1 cellular context compared by ENCODE assay signal in genomic region chr10:3401491-3401938, GRCh38.
TF ChIP-seq lines count a peak whose summit lies in the region.

No MANE protein-coding gene starts in this region.

TF ChIP-seq in SK-N-SH, 30 proteins besides CTCF, POLR2A, EP300 and RAD21 (continued from another document):
- TF ChIP-seq MAX (IDR thresholded peaks at IDR 0.05; ENCODE audit: low read depth) (no peak), POLR2AphosphoS5 (IDR thresholded peaks at IDR 0.05; ENCODE audit: low read depth, low read length) (peak; percentile 75; the same call in 1 of the 2 replicates), NFIC (IDR thresholded peaks at IDR 0.05; ENCODE audit: borderline replicate concordance) (peak; percentile 75), FOXM1 (IDR thresholded peaks at IDR 0.05; ENCODE audit: low read depth) (peak; percentile 72; the same call in 1 of the 2 replicates), FOSL2 (IDR thresholded peaks at IDR 0.05; ENCODE audit: borderline replicate concordance, low read depth) (peak; percentile 44; the same call in 1 of the 2 replicates), TAF1 (IDR thresholded peaks at IDR 0.05; ENCODE audit: borderline replicate concordance, low read depth, low read length) (no peak), USF2 (IDR thresholded peaks at IDR 0.05; ENCODE audit: borderline replicate concordance, low read depth, low read length) (no peak), GATA2 (CRISPR knock-in tag; IDR thresholded peaks at IDR 0.05) (no peak), TEAD4 (IDR thresholded peaks at IDR 0.05; ENCODE audit: borderline replicate concordance, insufficient read depth) (peak; percentile 72; the same call in 1 of the 2 replicates), SIN3A (IDR thresholded peaks at IDR 0.05; ENCODE audit: borderline replicate concordance, low read depth, low read length) (no peak), JUND (IDR thresholded peaks at IDR 0.05) (peak; percentile 72), CHD2 (IDR thresholded peaks at IDR 0.05; ENCODE audit: low read length, partially characterized antibody) (no peak), EZH2phosphoT487 (IDR thresholded peaks at IDR 0.05; ENCODE audit: borderline replicate concordance, low read depth) (no peak), USF1 (IDR thresholded peaks at IDR 0.05; ENCODE audit: borderline replicate concordance, low read depth) (0 out of 2 replicates have a peak, but pooled peaks have one; percentile 29), MXI1 (IDR thresholded peaks at IDR 0.05; ENCODE audit: low read depth, low read length) (no peak), ELF1 (IDR thresholded peaks at IDR 0.05) (no peak), NRF1 (IDR thresholded peaks at IDR 0.05; ENCODE audit: low read depth, low read length) (no peak), RFX5 (IDR thresholded peaks at IDR 0.05; ENCODE audit: low read length) (no peak)
